In the genomic region with DNA sequence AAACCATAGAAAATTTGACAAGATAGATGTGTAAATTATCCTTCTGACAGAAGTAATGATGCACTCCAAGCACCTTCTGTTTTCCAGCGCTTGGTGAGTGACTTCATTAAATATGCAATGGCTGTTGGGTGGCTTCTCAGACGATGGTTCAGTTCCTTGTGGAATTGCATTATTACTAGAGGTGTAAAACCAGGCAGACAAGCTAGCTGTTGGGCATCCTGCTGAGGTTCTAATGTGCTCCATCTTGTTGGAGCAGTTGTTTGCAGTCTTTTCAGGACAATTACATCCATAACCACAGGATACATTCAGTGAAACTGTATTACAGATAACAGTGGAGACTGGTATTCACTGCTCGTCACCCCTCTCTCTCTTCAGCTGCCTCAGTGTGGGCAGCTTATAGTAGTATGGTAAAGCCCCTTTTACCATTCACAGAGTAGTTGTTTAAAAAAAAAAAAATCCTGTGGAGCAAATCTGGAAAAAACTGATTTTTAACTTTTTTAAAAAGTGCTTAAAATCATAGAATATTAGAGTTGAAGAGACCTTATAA, we compare ENCODE assay signal across 13 cellular contexts.
"Had no signal": no experiment of that assay in that cellular context is flagged by ENCODE, and none has a peak within 500 bp of the region (broad histone marks: within the 10 kb centered on the region; RNA-seq: fewer than 3 reads in every experiment).

No MANE protein-coding gene starts in this region.

- H3K4me3 Mint-ChIP-seq: activated naive CD4-positive, alpha-beta T cell treated with anti-CD3 and anti-CD28 coated beads for 36 hours; memory B cell; neural crest cell had no signal

- H3K4me1 ChIP-seq: left ventricle myocardium inferior, upper lobe of right lung had no signal

- DNase-seq: activated CD4-positive, alpha-beta T cell treated with anti-CD3 and anti-CD28 coated beads for 4 hours; activated naive CD4-positive, alpha-beta T cell treated with anti-CD3 and anti-CD28 coated beads for 36 hours; kidney; left ventricle myocardium inferior; stimulated activated CD4-positive, alpha-beta T cell treated with anti-CD3 and anti-CD28 coated beads, Interleukin-4, amount 100 ng/mL, for 1 hour; stimulated activated CD8-positive, alpha-beta memory T cell treated with anti-CD3 and anti-CD28 coated beads, Interleukin-4, amount 100 ng/mL, for 48 hours; stimulated activated naive CD8-positive, alpha-beta T cell treated with anti-CD3 and anti-CD28 coated beads, Interleukin-15, Interleukin-2, amounts not matched to agents 100 U/mL and 50 U/mL, for 24 hours; T1000; upper lobe of right lung; WERI-Rb-1 had no signal

- H3K4me1 Mint-ChIP-seq: memory B cell had no signal

- H3K4me3 ChIP-seq: cardiac muscle cell, left ventricle myocardium inferior, upper lobe of right lung had no signal

- H3K9me3 ChIP-seq: left ventricle myocardium inferior, upper lobe of right lung had no signal

- H3K9me3 Mint-ChIP-seq: activated naive CD4-positive, alpha-beta T cell treated with anti-CD3 and anti-CD28 coated beads for 36 hours; memory B cell; neural crest cell had no signal

- H3K27ac Mint-ChIP-seq: activated naive CD4-positive, alpha-beta T cell treated with anti-CD3 and anti-CD28 coated beads for 36 hours; memory B cell had no signal

- ATAC-seq: stimulated activated naive CD8-positive, alpha-beta T cell treated with anti-CD3 and anti-CD28 coated beads, Interleukin-15, Interleukin-2, amounts not matched to agents 100 U/mL and 50 U/mL, for 24 hours; upper lobe of right lung had no signal

- H3K27me3 ChIP-seq: cardiac muscle cell, upper lobe of right lung had no signal

- H3K27me3 Mint-ChIP-seq: memory B cell had no signal

- H3K36me3 ChIP-seq: left ventricle myocardium inferior, WERI-Rb-1 had no signal

- H3K27ac ChIP-seq: cardiac muscle cell, left ventricle myocardium inferior, upper lobe of right lung, WERI-Rb-1 had no signal
